ENCODE assay signal across 8 cellular contexts in the genomic region with DNA sequence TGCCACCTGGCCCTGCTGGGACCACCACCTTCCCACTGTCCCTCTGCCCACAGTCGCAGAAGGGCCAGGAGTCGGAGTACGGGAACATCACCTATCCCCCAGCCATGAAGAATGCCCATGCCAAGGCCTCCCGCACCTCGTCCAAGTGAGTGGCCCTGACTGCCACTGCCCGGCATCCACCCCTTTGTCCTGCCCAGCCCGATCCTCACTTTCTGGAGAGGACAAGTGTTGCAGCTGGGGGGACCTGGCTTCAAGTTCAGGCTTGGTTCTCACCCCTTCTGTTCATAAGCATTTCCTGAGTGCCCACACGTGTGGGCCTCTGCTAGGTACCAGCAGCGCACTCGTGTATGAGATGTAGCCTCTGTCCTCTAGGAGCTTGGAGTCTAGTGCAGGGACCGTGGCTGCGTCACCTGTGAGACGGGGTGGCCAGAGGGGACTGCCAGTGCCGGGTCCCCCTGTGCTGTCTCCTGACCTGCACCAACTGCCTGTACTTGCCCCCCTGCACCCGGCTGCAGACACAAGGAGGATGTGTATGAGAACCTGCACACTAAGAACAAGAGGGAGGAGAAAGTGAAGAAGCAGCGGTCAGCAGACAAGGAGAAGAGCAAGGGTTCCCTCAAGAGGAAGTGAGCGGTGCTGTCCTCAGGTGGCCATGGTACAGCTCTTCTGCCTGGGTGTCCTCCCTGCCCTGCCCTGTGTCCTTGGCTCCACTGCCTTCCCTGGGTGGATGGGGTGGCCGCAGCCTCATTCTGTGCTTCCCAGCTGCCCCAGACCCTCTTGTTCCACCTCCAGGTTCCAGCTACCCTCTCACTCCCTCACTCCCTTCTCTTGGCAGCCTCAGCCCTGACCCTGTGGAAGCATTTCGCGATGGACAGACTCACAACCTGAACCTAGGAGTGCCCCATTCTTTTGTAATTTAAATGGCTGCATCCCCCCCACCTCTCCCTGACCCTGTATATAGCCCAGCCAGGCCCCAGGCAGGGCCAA. TPM values are rescaled to one million over a fixed set of nuclear protein-coding genes. Genes with fewer than 3 reads are reported as not detected.
DNase-seq lines count a peak whose midpoint lies in the region; ATAC-seq, FAIRE-seq and TF ChIP-seq lines count a peak whose summit lies in the region.

No MANE protein-coding gene starts in this region.

- no peak for TF ChIP-seq CTCF in tibial artery (IDR thresholded peaks at IDR 0.05)

- CTCF ChIA-PET in activated CD8-positive, alpha-beta T cell treated with anti-CD3 and anti-CD28 coated beads, Interleukin-2, amount 10 ng/mL, durations not matched to agents 7 days and 5 days (lab: Charles Lee): interaction anchor here (0.8 to 13.3 kb wide), 12 partner anchors 8 to 147 kb away, joined by 3 to 742 read pairs (median 4); a partner anchor contains a TSS

- H3K9me3 Mint-ChIP-seq in activated CD8-positive, alpha-beta T cell treated with anti-CD3 and anti-CD28 coated beads, Interleukin-2, amount 10 ng/mL, durations not matched to agents 7 days and 5 days (ENCODE audit: insufficient read depth): no peaks in the 10 kb centered on the region

- peak overlapping the region; percentile 50 to 66 for H3K27ac ChIP-seq in tibial artery

- H3K36me3 Mint-ChIP-seq in activated CD8-positive, alpha-beta T cell treated with anti-CD3 and anti-CD28 coated beads, Interleukin-2, amount 10 ng/mL, durations not matched to agents 7 days and 5 days (ENCODE audit: low read depth): peaks cover 73% of the 10 kb centered on the region

- peaks cover 0 to 34% (median 14%) of the 10 kb centered on the region in 4 donors for H3K4me1 ChIP-seq in tibial artery

- H3K27me3 Mint-ChIP-seq in activated CD8-positive, alpha-beta T cell treated with anti-CD3 and anti-CD28 coated beads, Interleukin-2, amount 10 ng/mL, durations not matched to agents 7 days and 5 days (ENCODE audit: low read depth): no peaks in the 10 kb centered on the region

- intact Hi-C loops in tibial artery (cut with DNase I; ENCODE audit: low total_unique reads): no loop called here

- H3K4me3 ChIP-seq in iPS-18c (ENCODE audit: insufficient read depth, low read depth, low read length) (peak overlapping the region; percentile 25; the same call in 1 of the 2 replicates), tibial artery (peak overlapping the region in 1 of 2 donors; percentile 28)

- peak overlapping the region; percentile 99 for H3K4me3 Mint-ChIP-seq in activated CD8-positive, alpha-beta T cell treated with anti-CD3 and anti-CD28 coated beads, Interleukin-2, amount 10 ng/mL, durations not matched to agents 7 days and 5 days

- POLR2A ChIA-PET in activated CD8-positive, alpha-beta T cell treated with anti-CD3 and anti-CD28 coated beads, Interleukin-2, amount 10 ng/mL, durations not matched to agents 7 days and 5 days (lab: Charles Lee): interaction anchor here (0.9 to 18.7 kb wide), 8 partner anchors 8 to 148 kb away, joined by 3 to 1099 read pairs (median 7); a partner anchor contains a TSS

- DNase-seq in EL (peak; percentile 40), HTR-8/SVneo (ENCODE audit: insufficient read length, low spot score) (peak; percentile 54), tibial artery (peak in 1 of 2 donors; percentile 65), T1000 (lab: John Stamatoyannopoulos, UW) (no peak), hippocampal formation (lab: John Stamatoyannopoulos, UW) (no peak), DMS 273 treated with DMSO at 0.1 percent for 48 hours (lab: John Stamatoyannopoulos, UW) (no peak)
- peak; percentile 67 for DNase-seq in activated CD8-positive, alpha-beta T cell treated with anti-CD3 and anti-CD28 coated beads, Interleukin-2, amount 10 ng/mL, durations not matched to agents 7 days and 5 days

- H3K27ac Mint-ChIP-seq in activated CD8-positive, alpha-beta T cell treated with anti-CD3 and anti-CD28 coated beads, Interleukin-2, amount 10 ng/mL, durations not matched to agents 7 days and 5 days: peak overlapping the region; percentile 98

- H3K36me3 ChIP-seq in tibial artery: peaks cover 4 to 28% (median 5%) of the 10 kb centered on the region in 3 donors

- H3K9me3 ChIP-seq in iPS-18c (ENCODE audit: control insufficient read depth, insufficient read depth, low read length) (peaks cover 2% of the 10 kb centered on the region), tibial artery (no peaks in the 10 kb centered on the region)

- no peaks in the 10 kb centered on the region for H3K27me3 ChIP-seq in tibial artery

- peak; percentile 10 for ATAC-seq in activated CD8-positive, alpha-beta T cell treated with anti-CD3 and anti-CD28 coated beads, Interleukin-2, amount 10 ng/mL, durations not matched to agents 7 days and 5 days

- FAIRE-seq in HTR-8/SVneo (lab: Jason Lieb, UNC): no peak

- H3K4me1 Mint-ChIP-seq in activated CD8-positive, alpha-beta T cell treated with anti-CD3 and anti-CD28 coated beads, Interleukin-2, amount 10 ng/mL, durations not matched to agents 7 days and 5 days (ENCODE audit: low read depth): peaks cover 89% of the 10 kb centered on the region

RNA-seq across cellular contexts. Expression of a gene that starts 9.4 kb away (rescaled TPM):
- 100 to 1,000 TPM; 354 to 397 TPM for total RNA-seq in activated CD8-positive, alpha-beta T cell treated with anti-CD3 and anti-CD28 coated beads, Interleukin-2, amount 10 ng/mL, durations not matched to agents 7 days and 5 days

RNA-seq across cellular contexts. Expression of a gene that starts 9.9 kb away (rescaled TPM):
- total RNA-seq in activated CD8-positive, alpha-beta T cell treated with anti-CD3 and anti-CD28 coated beads, Interleukin-2, amount 10 ng/mL, durations not matched to agents 7 days and 5 days: 100 to 1,000 TPM; 226 to 236 TPM

RNA-seq across cellular contexts. Expression of a gene that starts 10.1 kb away (rescaled TPM):
- 10 to 100 TPM; 54.9 to 58.7 TPM for total RNA-seq in activated CD8-positive, alpha-beta T cell treated with anti-CD3 and anti-CD28 coated beads, Interleukin-2, amount 10 ng/mL, durations not matched to agents 7 days and 5 days

RNA-seq across cellular contexts. Expression of a gene that starts 16.8 kb away (rescaled TPM):
- 100 to 1,000 TPM; 184 to 185 TPM for total RNA-seq in activated CD8-positive, alpha-beta T cell treated with anti-CD3 and anti-CD28 coated beads, Interleukin-2, amount 10 ng/mL, durations not matched to agents 7 days and 5 days

RNA-seq across cellular contexts. Expression of a gene that starts 17.0 kb away (rescaled TPM):
- total RNA-seq in activated CD8-positive, alpha-beta T cell treated with anti-CD3 and anti-CD28 coated beads, Interleukin-2, amount 10 ng/mL, durations not matched to agents 7 days and 5 days: not detected

Comparison
In these comparisons a context has a peak if more than half of its experiments do, and no peak if none do; other contexts are left out.
1. DNase-seq: peak in EL (single experiment), HTR-8/SVneo (single experiment) and activated CD8-positive, alpha-beta T cell treated with anti-CD3 and anti-CD28 coated beads, Interleukin-2, amount 10 ng/mL, durations not matched to agents 7 days and 5 days (single experiment); none in T1000 (single experiment), hippocampal formation (0 of 2) and DMS 273 treated with DMSO at 0.1 percent for 48 hours (single experiment).